8 cellular contexts compared by ENCODE assay signal in genomic region chr6:32972353-32973143, GRCh38. TPM values are rescaled to one million over a fixed set of nuclear protein-coding genes. Genes with fewer than 3 reads are reported as not detected.
DNase-seq lines count a peak whose midpoint lies in the region; ATAC-seq, FAIRE-seq and TF ChIP-seq lines count a peak whose summit lies in the region.

No MANE protein-coding gene starts in this region.

- H3K4me3 ChIP-seq in A549, result peak overlapping the region; percentile 72

- no peak for TF ChIP-seq POLR2A in A549 (IDR thresholded peaks at IDR 0.05; ENCODE audit: low read length)

- H3K9me3 ChIP-seq in A549, result no peaks in the 10 kb centered on the region

- DNase-seq in A549 (ENCODE audit: low read depth in 1 of 2, low spot score in 1 of 2), result peak in 1 of 2 experiments; percentile 36
- peak; percentile 49 for DNase-seq in RPMI8226
- DNase-seq in astrocyte of the hippocampus (ENCODE audit: low read depth, low spot score), result peak; percentile 32
- peak; percentile 41 for DNase-seq in iris pigment epithelial cell (ENCODE audit: low read depth)
- peak; percentile 53 to 68 for DNase-seq in stimulated activated CD4-positive, alpha-beta T cell treated with anti-CD3 and anti-CD28 coated beads, Interleukin-2, amount 100 ng/mL, for 24 hours
- DNase-seq in NAMALWA (ENCODE audit: low spot score), result no peak
- DNase-seq in HT-29 (ENCODE audit: low spot score), result no peak

- WGBS in A549 (ENCODE audit: missing lambda C conversion rate), result 0% methylated on average over 8 of the region's 70 CpGs

- CTCF ChIA-PET in A549 (lab: Yijun Ruan, JAX), result interaction anchor here (0.7 to 4.8 kb wide), 10 partner anchors 10 to 134 kb away, joined by 3 to 52 read pairs (median 4); partner anchors contain the start of genes HLA-DMA and TAP2

- no peak for TF ChIP-seq RAD21 in A549 (conservative IDR thresholded peaks at IDR 0.05 in 1 of 2, IDR thresholded peaks at IDR 0.05 in 1 of 2)

- FAIRE-seq in A549 (lab: Jason Lieb, UNC), result no peak

- POLR2A ChIA-PET in A549 (lab: Yijun Ruan, JAX), result interaction anchor here (0.8 to 5.0 kb wide), 21 partner anchors 9 to 777 kb away, joined by 3 to 127 read pairs (median 6); partner anchors contain the start of genes B3GALT4, HLA-DMA, HLA-DMB and RGL2

- no peak for TF ChIP-seq EP300 in A549 (IDR thresholded peaks at IDR 0.05)

- peak overlapping the region; percentile 83 for H3K4me2 ChIP-seq in A549

- no peak for TF ChIP-seq CTCF in A549 (IDR thresholded peaks at IDR 0.05)

- peak overlapping the region; percentile 75 to 93 for H3K27ac ChIP-seq in A549

- H3K4me1 ChIP-seq in A549, result peaks cover 24% of the 10 kb centered on the region

- ATAC-seq in A549, result peak in 1 of 2 experiments; percentile 41; a peak in 4 of 6 replicates
- peak; percentile 0 for ATAC-seq in GM19455 (IDR thresholded peaks at IDR 0.05; ENCODE audit: unreplicated experiment)

TF ChIP-seq in A549, 52 proteins besides CTCF, POLR2A, EP300 and RAD21:
- TF ChIP-seq E2F6 (IDR thresholded peaks at IDR 0.05; ENCODE audit: borderline replicate concordance, low read depth) (no peak), ZNF302 (CRISPR knock-in tag; IDR thresholded peaks at IDR 0.05) (no peak), CBX8 (IDR thresholded peaks at IDR 0.05) (no peak), FOSB (CRISPR knock-in tag; IDR thresholded peaks at IDR 0.05) (0 out of 2 replicates have a peak, but pooled peaks have one; percentile 1), PHF8 (IDR thresholded peaks at IDR 0.05; ENCODE audit: borderline replicate concordance, low read depth) (peak; percentile 69; the same call in 1 of the 2 replicates), RFX5 (IDR thresholded peaks at IDR 0.05) (no peak), MAZ (IDR thresholded peaks at IDR 0.05; ENCODE audit: borderline replicate concordance, low read depth, low read length) (peak; percentile 6; the same call in 1 of the 2 replicates), USF2 (IDR thresholded peaks at IDR 0.05) (peak; percentile 18; the same call in 1 of the 2 replicates), MAFK (IDR thresholded peaks at IDR 0.05; ENCODE audit: partially characterized antibody) (no peak), CEBPB (IDR thresholded peaks at IDR 0.05) (no peak), JUN (IDR thresholded peaks at IDR 0.05) (peak; percentile 81 to 95), CHD2 (IDR thresholded peaks at IDR 0.05; ENCODE audit: low read length, partially characterized antibody) (no peak), PBX3 (IDR thresholded peaks at IDR 0.05) (0 out of 2 replicates have a peak, but pooled peaks have one; percentile 4)

RNA-seq across cellular contexts. Expression of gene BRD2, which starts 4.2 kb away (rescaled TPM):
- 136 and 153 TPM in 2 replicates for polyA plus RNA-seq in A549 (2011; rRNA removed)
- polyA plus RNA-seq in A549 (2012; cell fraction: cytosol; rRNA removed), result 84.7 and 92.2 TPM in 2 replicates
- 151 and 158 TPM in 2 replicates for polyA plus RNA-seq in A549 (2012; cell fraction: nucleus; rRNA removed)
- 92.1 to 93.6 TPM (median 92.5 TPM) in 3 replicates for polyA plus RNA-seq in A549 (2017; fragmentation: RNase III; extraction: RNeasy Plus Mini Kit Qiagen cat#74134 plus additional on column Dnase treatment)
- polyA minus RNA-seq in A549 (2011; rRNA and poly(A)+ RNA removed), result 89.7 and 105 TPM in 2 replicates
- total RNA-seq in HT-29 (2014; rRNA removed; shearing (Covaris generic)), result 144 and 147 TPM in 2 replicates

RNA-seq across cellular contexts. Expression of gene HLA-DMA, which starts 19.7 kb away (rescaled TPM):
- polyA plus RNA-seq in A549 (2011; rRNA removed), result 5.6 and 7.0 TPM in 2 replicates
- 2.7 and 3.4 TPM in 2 replicates for polyA plus RNA-seq in A549 (2012; cell fraction: cytosol; rRNA removed)
- 4.2 and 7.4 TPM in 2 replicates for polyA plus RNA-seq in A549 (2012; cell fraction: nucleus; rRNA removed)
- polyA plus RNA-seq in A549 (2017; fragmentation: RNase III; extraction: RNeasy Plus Mini Kit Qiagen cat#74134 plus additional on column Dnase treatment), result 2.5 to 2.8 TPM (median 2.5 TPM) in 3 replicates
- 4.2 and 5.5 TPM in 2 replicates for polyA minus RNA-seq in A549 (2011; rRNA and poly(A)+ RNA removed)
- 8.5 and 9.0 TPM in 2 replicates for total RNA-seq in HT-29 (2014; rRNA removed; shearing (Covaris generic))

RNA-seq across cellular contexts. Expression of gene HLA-DMB, which starts 31.7 kb away (rescaled TPM):
- polyA plus RNA-seq in A549 (2011; rRNA removed) (14.3 and 21.6 TPM in 2 replicates), A549 (2017; fragmentation: RNase III; extraction: RNeasy Plus Mini Kit Qiagen cat#74134 plus additional on column Dnase treatment) (2.1 to 3.7 TPM (median 3.0 TPM) in 3 replicates)
- polyA plus RNA-seq in A549 (2012; cell fraction: cytosol; rRNA removed), result 2.8 and 3.4 TPM in 2 replicates
- polyA plus RNA-seq in A549 (2012; cell fraction: nucleus; rRNA removed), result 2.4 and 2.6 TPM in 2 replicates
- 5.6 and 12.2 TPM in 2 replicates for polyA minus RNA-seq in A549 (2011; rRNA and poly(A)+ RNA removed)
- 2.1 and 3.3 TPM in 2 replicates for total RNA-seq in HT-29 (2014; rRNA removed; shearing (Covaris generic))

RNA-seq across cellular contexts. Expression of gene HLA-DOA, which starts 36.8 kb away (rescaled TPM):
- polyA plus RNA-seq in A549 (2011; rRNA removed) (0.25 and 0.27 TPM in 2 replicates), A549 (2017; fragmentation: RNase III; extraction: RNeasy Plus Mini Kit Qiagen cat#74134 plus additional on column Dnase treatment) (0.03 TPM in 1 of 3 replicates, not detected in the others)
- 0.03 TPM in 1 of 2 replicates, not detected in the other for polyA plus RNA-seq in A549 (2012; cell fraction: cytosol; rRNA removed)
- polyA plus RNA-seq in A549 (2012; cell fraction: nucleus; rRNA removed), result 0.20 TPM in 1 of 2 replicates, not detected in the other
- polyA minus RNA-seq in A549 (2011; rRNA and poly(A)+ RNA removed), result 0.10 and 0.12 TPM in 2 replicates
- 0.03 and 0.23 TPM in 2 replicates for total RNA-seq in HT-29 (2014; rRNA removed; shearing (Covaris generic))

Comparison
In these comparisons a context has a peak if more than half of its experiments do, and no peak if none do; other contexts are left out.
1. DNase-seq: peak in RPMI8226 (single experiment), astrocyte of the hippocampus (single experiment), iris pigment epithelial cell (single experiment) and stimulated activated CD4-positive, alpha-beta T cell treated with anti-CD3 and anti-CD28 coated beads, Interleukin-2, amount 100 ng/mL, for 24 hours (2 of 2); none in NAMALWA (single experiment) and HT-29 (single experiment).